ENCODE assay signal across 8 cellular contexts in genomic region chr1:101137144-101138126, GRCh38.
DNase-seq lines count a peak whose midpoint lies in the region; ATAC-seq and TF ChIP-seq lines count a peak whose summit lies in the region.

No MANE protein-coding gene starts in this region.

- H3K4me3 ChIP-seq in HUES6 (ENCODE audit: low read depth, low read length), result peak overlapping the region; percentile 22
- H3K4me3 ChIP-seq in mesendoderm (ENCODE audit: low read length), result no peak overlapping the region

- no peak overlapping the region for H2BK5ac ChIP-seq in mesendoderm (ENCODE audit: low read length)

- H3K27ac ChIP-seq in HUES6 (ENCODE audit: low read depth, low read length) (no peak overlapping the region), mesendoderm (ENCODE audit: low read depth, low read length) (no peak overlapping the region)

- H3K36me3 Mint-ChIP-seq in activated T-cell treated with anti-CD3 and anti-CD28 coated beads, Interleukin-2, amount 50 U/mL, for 4 hours (ENCODE audit: insufficient read depth), result no peaks in the 10 kb centered on the region
- no peaks in the 10 kb centered on the region for H3K36me3 Mint-ChIP-seq in brain
- no peaks in the 10 kb centered on the region for H3K36me3 Mint-ChIP-seq in stimulated activated effector memory CD8-positive, alpha-beta T cell treated with anti-CD3 and anti-CD28 coated beads, Interleukin-12 subunit alpha, Interleukin-12 subunit beta, amount 100 ng/mL, for 72 hours

- H3K27me3 ChIP-seq in HUES6 (ENCODE audit: control insufficient read depth, insufficient read depth, low read length) (no peaks in the 10 kb centered on the region), mesendoderm (ENCODE audit: insufficient read depth, low read length, poor library complexity) (no peaks in the 10 kb centered on the region)

- no peak overlapping the region for H3K18ac ChIP-seq in mesendoderm (ENCODE audit: low read length)

- H3K9ac ChIP-seq in HUES6 (ENCODE audit: low read length) (no peak overlapping the region), mesendoderm (ENCODE audit: low read length) (no peak overlapping the region)

- no peaks in the 10 kb centered on the region for H3K9me3 ChIP-seq in HUES6 (ENCODE audit: control insufficient read depth, insufficient read depth, low read depth, low read length)

- WGBS in mesendoderm (ENCODE audit: extremely low coverage, insufficient coverage, low lambda C conversion rate), result no CpG with 5 or more reads among the region's 5 CpGs

- H3K27me3 Mint-ChIP-seq in activated T-cell treated with anti-CD3 and anti-CD28 coated beads, Interleukin-2, amount 50 U/mL, for 4 hours (ENCODE audit: low read depth), result no peaks in the 10 kb centered on the region
- no peaks in the 10 kb centered on the region for H3K27me3 Mint-ChIP-seq in brain

- peak overlapping the region; percentile 6 to 36 (median 16) for H3K27ac Mint-ChIP-seq in brain
- H3K27ac Mint-ChIP-seq in stimulated activated effector memory CD8-positive, alpha-beta T cell treated with anti-CD3 and anti-CD28 coated beads, Interleukin-12 subunit alpha, Interleukin-12 subunit beta, amount 100 ng/mL, for 72 hours, result peak overlapping the region; percentile 82

- H2BK15ac ChIP-seq in mesendoderm (replicated peaks; ENCODE audit: low read depth), result no peak overlapping the region

- H3K4me3 Mint-ChIP-seq in activated T-cell treated with anti-CD3 and anti-CD28 coated beads, Interleukin-2, amount 50 U/mL, for 4 hours, result peak overlapping the region; percentile 1
- peak overlapping the region in 2 of 5 experiments; percentile 3 to 6 for H3K4me3 Mint-ChIP-seq in brain
- H3K4me3 Mint-ChIP-seq in stimulated activated effector memory CD8-positive, alpha-beta T cell treated with anti-CD3 and anti-CD28 coated beads, Interleukin-12 subunit alpha, Interleukin-12 subunit beta, amount 100 ng/mL, for 72 hours, result peak overlapping the region; percentile 47

- no peak overlapping the region for H3K4me2 ChIP-seq in mesendoderm (ENCODE audit: low read length)

- no peak for TF ChIP-seq CTCF in brain (conservative IDR thresholded peaks at IDR 0.05)

- H3K4me1 ChIP-seq in HUES6 (ENCODE audit: control insufficient read depth, insufficient read depth, low read length) (peaks cover 12% of the 10 kb centered on the region), mesendoderm (ENCODE audit: control insufficient read depth, low read depth, low read length) (no peaks in the 10 kb centered on the region)

- no peaks in the 10 kb centered on the region for H3K9me3 Mint-ChIP-seq in activated T-cell treated with anti-CD3 and anti-CD28 coated beads, Interleukin-2, amount 50 U/mL, for 4 hours
- H3K9me3 Mint-ChIP-seq in brain, result no peaks in the 10 kb centered on the region
- no peaks in the 10 kb centered on the region for H3K9me3 Mint-ChIP-seq in stimulated activated effector memory CD8-positive, alpha-beta T cell treated with anti-CD3 and anti-CD28 coated beads, Interleukin-12 subunit alpha, Interleukin-12 subunit beta, amount 100 ng/mL, for 72 hours

- H3K79me2 ChIP-seq in mesendoderm (ENCODE audit: control insufficient read depth, insufficient read depth, low read length), result no peaks in the 10 kb centered on the region

- no peak overlapping the region for H2AK5ac ChIP-seq in mesendoderm (ENCODE audit: low read length)

- H3K36me3 ChIP-seq in HUES6 (ENCODE audit: control insufficient read depth, insufficient read depth, low read length), result no peaks in the 10 kb centered on the region
- H3K36me3 ChIP-seq in mesendoderm (ENCODE audit: control insufficient read depth, insufficient read depth, low read length), result no peaks in the 10 kb centered on the region

- no peak overlapping the region for H3K23ac ChIP-seq in mesendoderm (ENCODE audit: low read length)

- H3K4me1 Mint-ChIP-seq in activated T-cell treated with anti-CD3 and anti-CD28 coated beads, Interleukin-2, amount 50 U/mL, for 4 hours (ENCODE audit: low read depth), result peaks cover 60% of the 10 kb centered on the region
- H3K4me1 Mint-ChIP-seq in brain, result peaks cover 30% of the 10 kb centered on the region
- H3K4me1 Mint-ChIP-seq in stimulated activated effector memory CD8-positive, alpha-beta T cell treated with anti-CD3 and anti-CD28 coated beads, Interleukin-12 subunit alpha, Interleukin-12 subunit beta, amount 100 ng/mL, for 72 hours, result peaks cover 48% of the 10 kb centered on the region

- H2BK120ac ChIP-seq in mesendoderm (ENCODE audit: low read depth, low read length), result no peak overlapping the region

- no peak overlapping the region for H3K4ac ChIP-seq in mesendoderm (ENCODE audit: low read depth, low read length)

- H4K5ac ChIP-seq in mesendoderm (ENCODE audit: low read length), result no peak overlapping the region

- H3K56ac ChIP-seq in mesendoderm (ENCODE audit: low read length), result no peak overlapping the region

- H4K8ac ChIP-seq in mesendoderm (ENCODE audit: low read depth, low read length), result no peak overlapping the region

- ATAC-seq in activated T-cell treated with anti-CD3 and anti-CD28 coated beads, Interleukin-2, amount 50 U/mL, for 4 hours, result peak; percentile 43 to 62
- ATAC-seq in stimulated activated effector memory CD8-positive, alpha-beta T cell treated with anti-CD3 and anti-CD28 coated beads, Interleukin-12 subunit alpha, Interleukin-12 subunit beta, amount 100 ng/mL, for 72 hours, result peak; percentile 80
- ATAC-seq in HG03045 (IDR thresholded peaks at IDR 0.05; ENCODE audit: unreplicated experiment), result no peak

- DNase-seq in activated T-cell treated with anti-CD3 and anti-CD28 coated beads, Interleukin-2, amount 50 U/mL, for 4 hours, result no peak
- DNase-seq in activated T-cell treated with anti-CD3 and anti-CD28 coated beads, Interleukin-2, amount 50 U/mL, for 48 hours, result no peak
- no peak for DNase-seq in stimulated activated effector memory CD8-positive, alpha-beta T cell treated with anti-CD3 and anti-CD28 coated beads, Interleukin-12 subunit alpha, Interleukin-12 subunit beta, amount 100 ng/mL, for 72 hours (ENCODE audit: low spot score in 2 of 2)
- DNase-seq in mesendoderm (no peak), NCI-H524 treated with DMSO at 0.1 percent for 48 hours (lab: John Stamatoyannopoulos, UW) (no peak)

- H3K79me1 ChIP-seq in mesendoderm (ENCODE audit: low read length), result no peaks in the 10 kb centered on the region
